Comparison of ENCODE assay signal across 1 cellular context in the genomic region with DNA sequence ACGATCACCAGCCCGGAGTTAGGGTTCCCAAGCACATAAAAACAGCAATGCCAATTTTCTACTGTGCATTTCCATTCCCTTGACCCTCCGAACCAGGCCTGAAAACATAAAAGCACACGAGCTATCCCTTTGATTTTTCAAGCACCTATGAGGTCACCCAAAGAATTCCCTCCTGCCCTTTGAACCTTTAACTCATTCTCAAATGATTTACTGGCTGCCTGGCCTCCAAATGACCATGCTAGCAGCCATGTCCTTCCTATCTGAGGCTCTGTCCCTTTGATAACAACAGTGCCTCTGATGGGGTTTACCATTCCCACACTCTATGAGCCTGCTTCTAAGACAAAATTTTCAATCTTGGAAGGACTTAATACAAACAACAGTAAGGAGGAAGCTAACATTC.
TF ChIP-seq lines count a peak whose summit lies in the region.

No MANE protein-coding gene starts in this region.

TF ChIP-seq in SK-N-SH, 30 proteins besides CTCF, POLR2A, EP300 and RAD21:
- TF ChIP-seq RFX5 (IDR thresholded peaks at IDR 0.05; ENCODE audit: low read length) (no peak), FOXJ3 (CRISPR knock-in tag; IDR thresholded peaks at IDR 0.05) (no peak), RXRA (IDR thresholded peaks at IDR 0.05; ENCODE audit: borderline replicate concordance, low read depth) (no peak), ELF1 (IDR thresholded peaks at IDR 0.05) (no peak), YY1 (IDR thresholded peaks at IDR 0.05; ENCODE audit: low read depth) (no peak)
- TF ChIP-seq, protein P1, sequence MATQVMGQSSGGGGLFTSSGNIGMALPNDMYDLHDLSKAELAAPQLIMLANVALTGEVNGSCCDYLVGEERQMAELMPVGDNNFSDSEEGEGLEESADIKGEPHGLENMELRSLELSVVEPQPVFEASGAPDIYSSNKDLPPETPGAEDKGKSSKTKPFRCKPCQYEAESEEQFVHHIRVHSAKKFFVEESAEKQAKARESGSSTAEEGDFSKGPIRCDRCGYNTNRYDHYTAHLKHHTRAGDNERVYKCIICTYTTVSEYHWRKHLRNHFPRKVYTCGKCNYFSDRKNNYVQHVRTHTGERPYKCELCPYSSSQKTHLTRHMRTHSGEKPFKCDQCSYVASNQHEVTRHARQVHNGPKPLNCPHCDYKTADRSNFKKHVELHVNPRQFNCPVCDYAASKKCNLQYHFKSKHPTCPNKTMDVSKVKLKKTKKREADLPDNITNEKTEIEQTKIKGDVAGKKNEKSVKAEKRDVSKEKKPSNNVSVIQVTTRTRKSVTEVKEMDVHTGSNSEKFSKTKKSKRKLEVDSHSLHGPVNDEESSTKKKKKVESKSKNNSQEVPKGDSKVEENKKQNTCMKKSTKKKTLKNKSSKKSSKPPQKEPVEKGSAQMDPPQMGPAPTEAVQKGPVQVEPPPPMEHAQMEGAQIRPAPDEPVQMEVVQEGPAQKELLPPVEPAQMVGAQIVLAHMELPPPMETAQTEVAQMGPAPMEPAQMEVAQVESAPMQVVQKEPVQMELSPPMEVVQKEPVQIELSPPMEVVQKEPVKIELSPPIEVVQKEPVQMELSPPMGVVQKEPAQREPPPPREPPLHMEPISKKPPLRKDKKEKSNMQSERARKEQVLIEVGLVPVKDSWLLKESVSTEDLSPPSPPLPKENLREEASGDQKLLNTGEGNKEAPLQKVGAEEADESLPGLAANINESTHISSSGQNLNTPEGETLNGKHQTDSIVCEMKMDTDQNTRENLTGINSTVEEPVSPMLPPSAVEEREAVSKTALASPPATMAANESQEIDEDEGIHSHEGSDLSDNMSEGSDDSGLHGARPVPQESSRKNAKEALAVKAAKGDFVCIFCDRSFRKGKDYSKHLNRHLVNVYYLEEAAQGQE (IDR thresholded peaks at IDR 0.05; ENCODE audit: low read depth, low read length), result no peak
